Comparison of ENCODE assay signal across 9 cellular contexts in genomic region chr4:5824635-5825034, GRCh38.
DNase-seq lines count a peak whose midpoint lies in the region; ATAC-seq and TF ChIP-seq lines count a peak whose summit lies in the region.
"Had no signal": no experiment of that assay in that cellular context is flagged by ENCODE, and none has a peak within 500 bp of the region (broad histone marks: within the 10 kb centered on the region; RNA-seq: fewer than 3 reads in every experiment).

No MANE protein-coding gene starts in this region.

- no peak overlapping the region for H3K4me3 ChIP-seq in NB4 (ENCODE audit: low read depth, low read length)
- H3K4me3 ChIP-seq in endodermal cell (ENCODE audit: low read length) = no peak overlapping the region
- H3K4me3 ChIP-seq in smooth muscle cell = no peak overlapping the region
- H3K4me3 ChIP-seq in coronary artery = no peak overlapping the region

- no peak overlapping the region for H3K4me2 ChIP-seq in smooth muscle cell

- CTCF ChIA-PET in activated CD8-positive, alpha-beta memory T cell treated with anti-CD3 and anti-CD28 coated beads, Interleukin-2, amount 10 ng/mL, durations not matched to agents 7 days and 5 days (lab: Charles Lee) = interaction anchor here (2.5 kb wide), 1 partner anchor 12 kb away, joined by 9 read pairs; no protein-coding TSS in a partner anchor

- H3K27ac Mint-ChIP-seq in endodermal cell = no peak overlapping the region
- H3K27ac Mint-ChIP-seq in activated T-cell treated with anti-CD3 and anti-CD28 coated beads, Interleukin-2, amount 50 U/mL, for 24 hours = no peak overlapping the region
- H3K27ac Mint-ChIP-seq in activated CD8-positive, alpha-beta memory T cell treated with anti-CD3 and anti-CD28 coated beads, Interleukin-2, amount 10 ng/mL, durations not matched to agents 7 days and 5 days = no peak overlapping the region
- H3K27ac Mint-ChIP-seq: activated naive CD8-positive, alpha-beta T cell had no signal

- no peak overlapping the region for H2AFZ ChIP-seq in smooth muscle cell (ENCODE audit: low read depth)

- ATAC-seq in activated CD8-positive, alpha-beta memory T cell treated with anti-CD3 and anti-CD28 coated beads, Interleukin-2, amount 10 ng/mL, durations not matched to agents 7 days and 5 days = no peak

- H4K20me1 ChIP-seq in smooth muscle cell (ENCODE audit: low read depth) = peaks cover 31% of the 10 kb centered on the region

- peak; percentile 6 for DNase-seq in activated CD4-positive, alpha-beta T cell treated with anti-CD3 and anti-CD28 coated beads for 48 hours
- DNase-seq in activated CD4-positive, alpha-beta T cell treated with anti-CD3 and anti-CD28 coated beads, Interleukin-2, amount 50 U/mL, for 48 hours = no peak
- DNase-seq in NB4 (ENCODE audit: low read depth) (peak; percentile 58), endodermal cell (peak; percentile 65), smooth muscle cell (lab: John Stamatoyannopoulos, UW; ENCODE audit: unreplicated experiment) (no peak), coronary artery (ENCODE audit: low spot score) (no peak)
- DNase-seq in activated T-cell treated with anti-CD3 and anti-CD28 coated beads, Interleukin-2, amount 50 U/mL, for 24 hours = no peak
- DNase-seq in activated CD8-positive, alpha-beta memory T cell treated with anti-CD3 and anti-CD28 coated beads, Interleukin-2, amount 10 ng/mL, durations not matched to agents 7 days and 5 days = no peak

- H3K27ac ChIP-seq in endodermal cell (ENCODE audit: low read depth, low read length) (no peak overlapping the region), smooth muscle cell (ENCODE audit: low read depth) (no peak overlapping the region), coronary artery (no peak overlapping the region)

- no peaks in the 10 kb centered on the region for H3K79me2 ChIP-seq in smooth muscle cell (ENCODE audit: low read depth)

- WGBS in endodermal cell (ENCODE audit: insufficient coverage in 1 of 2, insufficient read length in 1 of 2), 2 experiments = 75 to 97% methylated on average over 3 to 6 of the region's 6 CpGs
- 83% methylated on average over 6 of the region's 6 CpGs for WGBS in smooth muscle cell (ENCODE audit: low lambda C conversion rate)

- H3K9ac ChIP-seq in endodermal cell (ENCODE audit: extremely low read depth, low read length, poor library complexity, severe bottlenecking) (no peak overlapping the region), smooth muscle cell (ENCODE audit: low read depth) (no peak overlapping the region)

- TF ChIP-seq POLR2A in NB4 (IDR thresholded peaks at IDR 0.05; ENCODE audit: extremely low read depth, insufficient read length) = no peak

- H3K4me1 Mint-ChIP-seq in endodermal cell = no peaks in the 10 kb centered on the region
- H3K4me1 Mint-ChIP-seq in activated T-cell treated with anti-CD3 and anti-CD28 coated beads, Interleukin-2, amount 50 U/mL, for 24 hours (ENCODE audit: low read depth) = peaks cover 4% of the 10 kb centered on the region
- peaks cover 49% of the 10 kb centered on the region for H3K4me1 Mint-ChIP-seq in activated CD8-positive, alpha-beta memory T cell treated with anti-CD3 and anti-CD28 coated beads, Interleukin-2, amount 10 ng/mL, durations not matched to agents 7 days and 5 days

- TF ChIP-seq CTCF in NB4 (IDR thresholded peaks at IDR 0.05; ENCODE audit: low read depth, low read length) = peak; percentile 79
- peak; percentile 78 for TF ChIP-seq CTCF in endodermal cell (conservative IDR thresholded peaks at IDR 0.05)
- TF ChIP-seq CTCF in smooth muscle cell (IDR thresholded peaks at IDR 0.05; ENCODE audit: borderline replicate concordance, insufficient read depth, poor library complexity, severe bottlenecking) = peak; percentile 34
- TF ChIP-seq CTCF in coronary artery (IDR thresholded peaks at IDR 0.05) = no peak

- no peaks in the 10 kb centered on the region for H3K4me1 ChIP-seq in endodermal cell (ENCODE audit: control insufficient read depth, insufficient read depth, low read length)
- no peaks in the 10 kb centered on the region for H3K4me1 ChIP-seq in smooth muscle cell (ENCODE audit: low read depth)

- no peak overlapping the region for H3K4me3 Mint-ChIP-seq in endodermal cell
- no peak overlapping the region for H3K4me3 Mint-ChIP-seq in activated T-cell treated with anti-CD3 and anti-CD28 coated beads, Interleukin-2, amount 50 U/mL, for 24 hours
- no peak overlapping the region for H3K4me3 Mint-ChIP-seq in activated CD8-positive, alpha-beta memory T cell treated with anti-CD3 and anti-CD28 coated beads, Interleukin-2, amount 10 ng/mL, durations not matched to agents 7 days and 5 days
- H3K4me3 Mint-ChIP-seq: activated naive CD8-positive, alpha-beta T cell had no signal

- H3K9me3 Mint-ChIP-seq in endodermal cell = no peaks in the 10 kb centered on the region
- no peaks in the 10 kb centered on the region for H3K9me3 Mint-ChIP-seq in activated T-cell treated with anti-CD3 and anti-CD28 coated beads, Interleukin-2, amount 50 U/mL, for 24 hours
- H3K9me3 Mint-ChIP-seq in activated CD8-positive, alpha-beta memory T cell treated with anti-CD3 and anti-CD28 coated beads, Interleukin-2, amount 10 ng/mL, durations not matched to agents 7 days and 5 days (ENCODE audit: low read depth) = no peaks in the 10 kb centered on the region

- H3K9me3 ChIP-seq in endodermal cell (ENCODE audit: control insufficient read depth, low read length) = no peaks in the 10 kb centered on the region
- no peaks in the 10 kb centered on the region for H3K9me3 ChIP-seq in smooth muscle cell (replicated peaks; ENCODE audit: low read depth)

- no peaks in the 10 kb centered on the region for H3F3A ChIP-seq in smooth muscle cell (ENCODE audit: low read depth)

- H3K36me3 ChIP-seq in endodermal cell (ENCODE audit: control insufficient read depth, insufficient read depth, low read length) (peaks cover 83% of the 10 kb centered on the region), smooth muscle cell (ENCODE audit: low read depth) (peaks cover 5% of the 10 kb centered on the region)

- no peaks in the 10 kb centered on the region for H3K27me3 Mint-ChIP-seq in endodermal cell (ENCODE audit: insufficient read depth)
- H3K27me3 Mint-ChIP-seq in activated T-cell treated with anti-CD3 and anti-CD28 coated beads, Interleukin-2, amount 50 U/mL, for 24 hours = peaks cover 6% of the 10 kb centered on the region
- H3K27me3 Mint-ChIP-seq in activated CD8-positive, alpha-beta memory T cell treated with anti-CD3 and anti-CD28 coated beads, Interleukin-2, amount 10 ng/mL, durations not matched to agents 7 days and 5 days = peaks cover 3% of the 10 kb centered on the region
- H3K27me3 Mint-ChIP-seq: activated naive CD8-positive, alpha-beta T cell had no signal

- H3K36me3 Mint-ChIP-seq in endodermal cell (ENCODE audit: low read depth) = peaks cover 83% of the 10 kb centered on the region
- no peaks in the 10 kb centered on the region for H3K36me3 Mint-ChIP-seq in activated T-cell treated with anti-CD3 and anti-CD28 coated beads, Interleukin-2, amount 50 U/mL, for 24 hours (ENCODE audit: low read depth)
- no peaks in the 10 kb centered on the region for H3K36me3 Mint-ChIP-seq in activated CD8-positive, alpha-beta memory T cell treated with anti-CD3 and anti-CD28 coated beads, Interleukin-2, amount 10 ng/mL, durations not matched to agents 7 days and 5 days
- H3K36me3 Mint-ChIP-seq: activated naive CD8-positive, alpha-beta T cell had no signal

- no peaks in the 10 kb centered on the region for H3K27me3 ChIP-seq in endodermal cell (ENCODE audit: control insufficient read depth, insufficient read depth, low read length, poor library complexity, severe bottlenecking)
- no peaks in the 10 kb centered on the region for H3K27me3 ChIP-seq in smooth muscle cell (ENCODE audit: low read depth)

Comparison
In these comparisons a context has a peak if more than half of its experiments do, and no peak if none do; other contexts are left out.
1. DNase-seq: peak in activated CD4-positive, alpha-beta T cell treated with anti-CD3 and anti-CD28 coated beads for 48 hours (single experiment), NB4 (single experiment) and endodermal cell (single experiment); none in activated CD4-positive, alpha-beta T cell treated with anti-CD3 and anti-CD28 coated beads, Interleukin-2, amount 50 U/mL, for 48 hours (0 of 2), smooth muscle cell (single experiment), activated T-cell treated with anti-CD3 and anti-CD28 coated beads, Interleukin-2, amount 50 U/mL, for 24 hours (single experiment), activated CD8-positive, alpha-beta memory T cell treated with anti-CD3 and anti-CD28 coated beads, Interleukin-2, amount 10 ng/mL, durations not matched to agents 7 days and 5 days (single experiment) and coronary artery (single experiment).